ENCODE assay signal across 10 cellular contexts in the genomic region with DNA sequence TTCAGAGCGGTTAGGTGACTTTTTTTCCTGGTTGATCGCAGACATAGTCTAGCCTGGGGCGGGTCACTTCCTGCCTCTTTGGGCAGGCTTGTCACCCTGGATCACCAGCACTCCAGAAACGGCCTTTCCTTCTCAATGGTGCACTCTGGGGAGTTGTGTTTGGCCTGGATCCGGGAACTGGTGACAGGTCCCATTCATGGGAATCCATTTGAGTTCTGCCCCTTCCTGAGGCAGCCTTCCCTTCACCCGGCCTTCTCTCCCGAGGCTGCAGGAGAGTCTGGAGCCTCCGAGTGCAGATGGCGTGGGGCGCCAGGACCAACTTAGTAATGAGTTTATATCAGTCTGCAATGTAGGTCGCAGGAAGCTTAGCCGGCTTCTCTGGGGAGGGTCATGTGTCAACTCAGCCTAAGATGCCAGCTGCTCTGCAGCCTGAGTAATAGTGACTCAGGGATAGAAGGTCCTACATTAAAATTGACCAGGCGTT. TPM values are rescaled to one million over a fixed set of nuclear protein-coding genes. Genes with fewer than 3 reads are reported as not detected.
DNase-seq lines count a peak whose midpoint lies in the region; ATAC-seq and TF ChIP-seq lines count a peak whose summit lies in the region.
"Had no signal": no experiment of that assay in that cellular context is flagged by ENCODE, and none has a peak within 500 bp of the region (broad histone marks: within the 10 kb centered on the region; RNA-seq: fewer than 3 reads in every experiment).

No MANE protein-coding gene starts in this region.

- no peaks in the 10 kb centered on the region for H3K27me3 Mint-ChIP-seq in activated T-helper 1 cell treated with anti-CD3 and anti-CD28 coated beads, Interleukin-12 subunit alpha, Interleukin-12 subunit beta, Interleukin-2, Interleukin-4 antibody, amounts not matched to agents 30 ng/mL and 10 ng/mL and 1 ng/mL, durations not matched to agents 14 hours and 24 hours and 36 hours (ENCODE audit: insufficient read depth)
- H3K27me3 Mint-ChIP-seq: B cell had no signal

- no peak overlapping the region for H3K4me3 Mint-ChIP-seq in activated T-helper 1 cell treated with anti-CD3 and anti-CD28 coated beads, Interleukin-12 subunit alpha, Interleukin-12 subunit beta, Interleukin-2, Interleukin-4 antibody, amounts not matched to agents 30 ng/mL and 10 ng/mL and 1 ng/mL, durations not matched to agents 14 hours and 24 hours and 36 hours
- H3K4me3 Mint-ChIP-seq: B cell had no signal

- no peaks in the 10 kb centered on the region for H3K27me3 ChIP-seq in heart right ventricle
- no peaks in the 10 kb centered on the region for H3K27me3 ChIP-seq in tibial artery

- H3K4me1 Mint-ChIP-seq in activated T-helper 1 cell treated with anti-CD3 and anti-CD28 coated beads, Interleukin-12 subunit alpha, Interleukin-12 subunit beta, Interleukin-2, Interleukin-4 antibody, amounts not matched to agents 30 ng/mL and 10 ng/mL and 1 ng/mL, durations not matched to agents 14 hours and 24 hours and 36 hours (ENCODE audit: low read depth), result peaks cover 64% of the 10 kb centered on the region

- WGBS in heart right ventricle, 2 donors, result 20 to 26% methylated on average over 13 of the region's 13 CpGs

- H3K4me1 ChIP-seq in heart right ventricle, result peaks cover 37 to 83% (median 67%) of the 10 kb centered on the region in 9 donors
- H3K4me1 ChIP-seq in tibial artery, result peaks cover 6 to 77% (median 64%) of the 10 kb centered on the region in 4 donors

- peaks cover 29% of the 10 kb centered on the region for H3K36me3 Mint-ChIP-seq in activated T-helper 1 cell treated with anti-CD3 and anti-CD28 coated beads, Interleukin-12 subunit alpha, Interleukin-12 subunit beta, Interleukin-2, Interleukin-4 antibody, amounts not matched to agents 30 ng/mL and 10 ng/mL and 1 ng/mL, durations not matched to agents 14 hours and 24 hours and 36 hours (ENCODE audit: low read depth)

- peak; percentile 33 for DNase-seq in activated CD4-positive, alpha-beta T cell treated with anti-CD3 and anti-CD28 coated beads, Interleukin-2, amount 50 U/mL, for 1 hour
- no peak for DNase-seq in activated CD4-positive, alpha-beta T cell treated with anti-CD3 and anti-CD28 coated beads for 48 hours
- no peak for DNase-seq in activated T-helper 1 cell treated with anti-CD3 and anti-CD28 coated beads, Interleukin-12 subunit alpha, Interleukin-12 subunit beta, Interleukin-2, Interleukin-4 antibody, amounts not matched to agents 30 ng/mL and 10 ng/mL and 1 ng/mL, durations not matched to agents 14 hours and 24 hours and 36 hours (ENCODE audit: low spot score)
- peak; percentile 77 to 83 for DNase-seq in heart right ventricle
- DNase-seq in tibial artery, result peak; percentile 81 to 94
- DNase-seq in germinal center (ENCODE audit: low spot score), result no peak
- DNase-seq: erythroblast had no signal

- no peaks in the 10 kb centered on the region for H3K9me3 Mint-ChIP-seq in activated T-helper 1 cell treated with anti-CD3 and anti-CD28 coated beads, Interleukin-12 subunit alpha, Interleukin-12 subunit beta, Interleukin-2, Interleukin-4 antibody, amounts not matched to agents 30 ng/mL and 10 ng/mL and 1 ng/mL, durations not matched to agents 14 hours and 24 hours and 36 hours

- no peaks in the 10 kb centered on the region for H3K9me3 ChIP-seq in heart right ventricle
- H3K9me3 ChIP-seq in tibial artery, result no peaks in the 10 kb centered on the region

- intact Hi-C loops in activated T-helper 1 cell treated with anti-CD3 and anti-CD28 coated beads, Interleukin-12 subunit alpha, Interleukin-12 subunit beta, Interleukin-2, Interleukin-4 antibody, amounts not matched to agents 30 ng/mL and 10 ng/mL and 1 ng/mL, durations not matched to agents 14 hours and 24 hours and 36 hours (cut with micrococcal nuclease), result loop anchor here (2.0 kb wide), 1 partner anchor 44 kb away; no protein-coding TSS in a partner anchor
- intact Hi-C loops in heart right ventricle (cut with DNase I) (loop anchor here in 5 of 10 donors (2.0 to 5.0 kb wide), 4 partner anchors 35 to 45 kb away; no protein-coding TSS in a partner anchor), tibial artery (cut with DNase I; ENCODE audit: low total_unique reads) (loop anchor here (5.0 kb wide), 1 partner anchor 35 kb away; no protein-coding TSS in a partner anchor)

- H3K36me3 ChIP-seq in heart right ventricle (peaks cover 0 to 74% (median 23%) of the 10 kb centered on the region in 9 donors), tibial artery (peaks cover 20 to 37% (median 32%) of the 10 kb centered on the region in 3 donors)

- H3K4me3 ChIP-seq in heart right ventricle (no peak overlapping the region), tibial artery (peak overlapping the region in 1 of 2 donors; percentile 10)

- H3K27ac ChIP-seq in heart right ventricle, result peak overlapping the region; percentile 33 to 83 (median 60)
- H3K27ac ChIP-seq in tibial artery, result peak overlapping the region; percentile 86 to 87

- TF ChIP-seq CTCF in heart right ventricle (IDR thresholded peaks at IDR 0.05), result no peak
- TF ChIP-seq CTCF in tibial artery (IDR thresholded peaks at IDR 0.05), result no peak

- peak overlapping the region; percentile 40 for H3K27ac Mint-ChIP-seq in activated T-helper 1 cell treated with anti-CD3 and anti-CD28 coated beads, Interleukin-12 subunit alpha, Interleukin-12 subunit beta, Interleukin-2, Interleukin-4 antibody, amounts not matched to agents 30 ng/mL and 10 ng/mL and 1 ng/mL, durations not matched to agents 14 hours and 24 hours and 36 hours
- H3K27ac Mint-ChIP-seq: B cell had no signal

- peak; percentile 63 to 83 (median 74) for ATAC-seq in heart right ventricle
- ATAC-seq in HG02759 (IDR thresholded peaks at IDR 0.05; ENCODE audit: unreplicated experiment), result no peak
- ATAC-seq in HG03469 (IDR thresholded peaks at IDR 0.05; ENCODE audit: unreplicated experiment), result no peak

RNA-seq across cellular contexts. Expression of a gene that starts 54.2 kb away (rescaled TPM):
- not detected in 2 replicates for total RNA-seq in activated T-helper 1 cell treated with anti-CD3 and anti-CD28 coated beads, Interleukin-12 subunit alpha, Interleukin-12 subunit beta, Interleukin-2, Interleukin-4 antibody, amounts not matched to agents 30 ng/mL and 10 ng/mL and 1 ng/mL, durations not matched to agents 14 hours and 24 hours and 36 hours
- under 1 TPM in 8 of 10 donors, not detected in 2; 0.15 to 0.93 (median 0.25) TPM for total RNA-seq in heart right ventricle
- polyA plus RNA-seq in heart right ventricle, result under 1 TPM in 1 of 2 donors, not detected in 1; 0.13 TPM
- total RNA-seq: B cell had no signal

Comparison
In these comparisons a context has a peak if more than half of its experiments do, and no peak if none do; other contexts are left out.
1. DNase-seq: peak in activated CD4-positive, alpha-beta T cell treated with anti-CD3 and anti-CD28 coated beads, Interleukin-2, amount 50 U/mL, for 1 hour (single experiment), heart right ventricle (2 of 2) and tibial artery (2 of 2); none in activated CD4-positive, alpha-beta T cell treated with anti-CD3 and anti-CD28 coated beads for 48 hours (single experiment), activated T-helper 1 cell treated with anti-CD3 and anti-CD28 coated beads, Interleukin-12 subunit alpha, Interleukin-12 subunit beta, Interleukin-2, Interleukin-4 antibody, amounts not matched to agents 30 ng/mL and 10 ng/mL and 1 ng/mL, durations not matched to agents 14 hours and 24 hours and 36 hours (single experiment) and germinal center (single experiment).
2. ATAC-seq: peak in heart right ventricle (8 of 8); none in HG02759 (single experiment) and HG03469 (single experiment).